8 cellular contexts compared by ENCODE assay signal in genomic region chr16:84603115-84603816, GRCh38. TPM values are rescaled to one million over a fixed set of nuclear protein-coding genes. Genes with fewer than 3 reads are reported as not detected.
DNase-seq lines count a peak whose midpoint lies in the region; ATAC-seq and TF ChIP-seq lines count a peak whose summit lies in the region.

No MANE protein-coding gene starts in this region.

- CTCF ChIA-PET in AG04449 (lab: Yijun Ruan, JAX): interaction anchor here (1.1 to 3.6 kb wide), 4 partner anchors 19 to 123 kb away, joined by 3 to 21 read pairs (median 9); no protein-coding TSS in a partner anchor
- CTCF ChIA-PET in activated B cell treated with CpG ODN at 0.5 μM for 24 hours (lab: Charles Lee): interaction anchor here (0.8 kb wide), 1 partner anchor 95 kb away, joined by 3 read pairs; no protein-coding TSS in a partner anchor

- H3K27ac Mint-ChIP-seq in activated B cell treated with CpG ODN at 0.5 μM for 24 hours: peak overlapping the region; percentile 97
- H3K27ac Mint-ChIP-seq in nephron: peak overlapping the region; percentile 87 to 99 (median 94)
- no peak overlapping the region for H3K27ac Mint-ChIP-seq in mesothelial cell of epicardium

- no peak for ATAC-seq in activated B cell treated with CpG ODN at 0.5 μM for 24 hours (ENCODE audit: low read depth)
- ATAC-seq in HG02642 (IDR thresholded peaks at IDR 0.05; ENCODE audit: poor library complexity, unreplicated experiment): no peak

- H3K4me3 Mint-ChIP-seq in activated B cell treated with CpG ODN at 0.5 μM for 24 hours (peak overlapping the region; percentile 76), nephron (peak overlapping the region; percentile 1 to 45 (median 43)), mesothelial cell of epicardium (no peak overlapping the region)

- peaks cover 95% of the 10 kb centered on the region for H3K4me1 Mint-ChIP-seq in activated B cell treated with CpG ODN at 0.5 μM for 24 hours
- H3K4me1 Mint-ChIP-seq in nephron: peaks cover 57% of the 10 kb centered on the region
- peaks cover 35% of the 10 kb centered on the region for H3K4me1 Mint-ChIP-seq in mesothelial cell of epicardium

- POLR2A ChIA-PET in AG04449 (lab: Yijun Ruan, JAX) (interaction anchor here (0.7 to 4.9 kb wide), 3 partner anchors 13 to 86 kb away, joined by 3 to 61 read pairs (median 4); partner anchors contain the start of gene COTL1), activated B cell treated with CpG ODN at 0.5 μM for 24 hours (lab: Charles Lee) (interaction anchor here (0.6 to 12.5 kb wide), 12 partner anchors 10 to 1153 kb away, joined by 3 to 333 read pairs (median 4); partner anchors contain the start of gene COTL1)

- peak overlapping the region; percentile 36 for H3K4me3 ChIP-seq in AG04449 (ENCODE audit: low read depth, low read length)
- peak overlapping the region; percentile 47 for H3K4me3 ChIP-seq in epithelial cell of proximal tubule (ENCODE audit: low read depth, low read length)

- no peaks in the 10 kb centered on the region for H3K27me3 Mint-ChIP-seq in activated B cell treated with CpG ODN at 0.5 μM for 24 hours
- peaks cover 7% of the 10 kb centered on the region for H3K27me3 Mint-ChIP-seq in nephron (ENCODE audit: low read depth)
- no peaks in the 10 kb centered on the region for H3K27me3 Mint-ChIP-seq in mesothelial cell of epicardium (ENCODE audit: low read depth)

- H3K9me3 Mint-ChIP-seq in activated B cell treated with CpG ODN at 0.5 μM for 24 hours: no peaks in the 10 kb centered on the region
- H3K9me3 Mint-ChIP-seq in nephron: no peaks in the 10 kb centered on the region
- no peaks in the 10 kb centered on the region for H3K9me3 Mint-ChIP-seq in mesothelial cell of epicardium

- intact Hi-C loops in activated B cell treated with CpG ODN at 0.5 μM for 24 hours (cut with micrococcal nuclease): loop anchor here (10.0 kb wide), 1 partner anchor 1152 kb away; the partner anchor contains the start of gene C16orf74

- no peak for TF ChIP-seq CTCF in AG04449 (IDR thresholded peaks at IDR 0.05; ENCODE audit: insufficient read depth, low read length, missing control alignments)
- TF ChIP-seq CTCF in activated B cell treated with CpG ODN at 0.5 μM for 24 hours (IDR thresholded peaks at IDR 0.05): no peak
- no peak for TF ChIP-seq CTCF in epithelial cell of proximal tubule (conservative IDR thresholded peaks at IDR 0.05; ENCODE audit: low read depth, low read length)
- TF ChIP-seq CTCF in nephron (IDR thresholded peaks at IDR 0.05; ENCODE audit: unreplicated experiment in 3 of 3): no peak
- TF ChIP-seq CTCF in mesothelial cell of epicardium (IDR thresholded peaks at IDR 0.05; ENCODE audit: unreplicated experiment): no peak

- DNase-seq in AG04449 (ENCODE audit: low read depth, low spot score): peak; percentile 90
- peak; percentile 68 for DNase-seq in HS-5 (ENCODE audit: low read depth)
- DNase-seq in activated B cell treated with CpG ODN at 0.5 μM for 24 hours: peak; percentile 42
- DNase-seq in epithelial cell of proximal tubule (ENCODE audit: low read depth): peak; percentile 86
- DNase-seq in NCI-H146 (lab: John Stamatoyannopoulos, UW): no peak
- no peak for DNase-seq in mesothelial cell of epicardium (ENCODE audit: low spot score in 2 of 2, unreplicated experiment in 2 of 2)

- peaks cover 21% of the 10 kb centered on the region for H3K36me3 Mint-ChIP-seq in activated B cell treated with CpG ODN at 0.5 μM for 24 hours (ENCODE audit: low read depth)
- H3K36me3 Mint-ChIP-seq in nephron (ENCODE audit: low read depth): peaks cover 14% of the 10 kb centered on the region
- H3K36me3 Mint-ChIP-seq in mesothelial cell of epicardium: peaks cover 10% of the 10 kb centered on the region

RNA-seq across cellular contexts. Expression of gene COTL1, which starts 14.6 kb away (rescaled TPM):
- 487 and 525 TPM in 2 replicates for total RNA-seq in activated B cell treated with CpG ODN at 0.5 μM for 24 hours
- 318 and 473 TPM in 2 replicates for total RNA-seq in epithelial cell of proximal tubule
- 106 to 116 TPM (median 106 TPM) in 3 replicates for total RNA-seq in mesothelial cell of epicardium

RNA-seq across cellular contexts. Expression of gene KLHL36, which starts 45.0 kb away (rescaled TPM):
- total RNA-seq in activated B cell treated with CpG ODN at 0.5 μM for 24 hours (62.6 and 72.7 TPM in 2 replicates), epithelial cell of proximal tubule (63.7 and 65.7 TPM in 2 replicates), mesothelial cell of epicardium (44.9 to 51.6 TPM (median 46.9 TPM) in 3 replicates)

Comparison
In these comparisons a context has a peak if more than half of its experiments do, and no peak if none do; other contexts are left out.
1. DNase-seq: peak in AG04449 (single experiment), HS-5 (single experiment), activated B cell treated with CpG ODN at 0.5 μM for 24 hours (single experiment) and epithelial cell of proximal tubule (single experiment); none in NCI-H146 (single experiment) and mesothelial cell of epicardium (0 of 2).